ENCODE assay signal across 8 cellular contexts in genomic region chr6:136526196-136526930, GRCh38. TPM values are rescaled to one million over a fixed set of nuclear protein-coding genes. Genes with fewer than 3 reads are reported as not detected.
A peak's percentile ranks its signal among the peaks of the same experiment; 100 is the strongest.
DNase-seq lines count a peak whose midpoint lies in the region; ATAC-seq and TF ChIP-seq lines count a peak whose summit lies in the region.

No MANE protein-coding gene starts in this region.

- TF ChIP-seq CTCF in MCF 10A (IDR thresholded peaks at IDR 0.05; ENCODE audit: unreplicated experiment), result no peak

- intact Hi-C loops in MCF 10A (cut with micrococcal nuclease) (no loop called here), sciatic nerve (cut with DNase I) (no loop called here)

- H3K27me3 Mint-ChIP-seq in MCF 10A (ENCODE audit: insufficient read depth, unreplicated experiment), result no peaks in the 10 kb centered on the region

- POLR2A ChIA-PET in MCF 10A (lab: Yijun Ruan, JAX), result interaction anchor here (0.8 to 1.0 kb wide), 3 partner anchors 23 to 123 kb away, joined by 3 read pairs; no protein-coding TSS in a partner anchor

- CTCF ChIA-PET in MCF 10A (lab: Yijun Ruan, JAX), result interaction anchor here (0.7 to 1.0 kb wide), 3 partner anchors 20 to 53 kb away, joined by 3 to 6 read pairs (median 3); no protein-coding TSS in a partner anchor

- no TSS peak for BruUV-seq in MCF 10A (replicated peaks; lab: Mats Ljungman, UMichigan)

- H3K4me3 Mint-ChIP-seq in MCF 10A (ENCODE audit: unreplicated experiment), result no peak overlapping the region

- no peaks in the 10 kb centered on the region for H3K4me1 Mint-ChIP-seq in MCF 10A (ENCODE audit: insufficient read depth, unreplicated experiment)

- no peak overlapping the region for H3K27ac Mint-ChIP-seq in MCF 10A (ENCODE audit: low read depth, unreplicated experiment)

- in situ Hi-C loops in T47D (cut with HindIII; ENCODE audit: low pct_unique_long_range_greater_than_20kb, low sequenced_read_pairs), result no loop called here

- peak; percentile 82 for ATAC-seq in sciatic nerve
- ATAC-seq in GM18909 (IDR thresholded peaks at IDR 0.05; ENCODE audit: poor library complexity, unreplicated experiment), result no peak
- ATAC-seq in HG03095 (IDR thresholded peaks at IDR 0.05; ENCODE audit: unreplicated experiment), result no peak

- DNase-seq in T47D (ENCODE audit: low read depth in 1 of 2, low spot score in 1 of 2) (peak; percentile 21 to 48), MCF 10A (ENCODE audit: unreplicated experiment) (no peak), NOMO-1 treated with DMSO at 0.1 percent for 48 hours (lab: John Stamatoyannopoulos, UW; ENCODE audit: unreplicated experiment) (peak; percentile 34), astrocyte of the hippocampus (ENCODE audit: low read depth, low spot score) (peak; percentile 79), iPS DF 19.7 (ENCODE audit: low read depth, low spot score) (peak; percentile 52), sciatic nerve (ENCODE audit: low spot score) (peak; percentile 68)

- H3K36me3 Mint-ChIP-seq in MCF 10A (ENCODE audit: insufficient read depth, unreplicated experiment), result no peaks in the 10 kb centered on the region

- H3K9me3 Mint-ChIP-seq in MCF 10A (ENCODE audit: unreplicated experiment), result no peaks in the 10 kb centered on the region

RNA-seq across cellular contexts. Expression of gene MAP7, which starts 23.9 kb away (rescaled TPM):
- total RNA-seq in MCF 10A (2022) (15.4 and 17.2 TPM in 2 replicates), sciatic nerve (1.2 TPM)
